9 cellular contexts compared by ENCODE assay signal in the genomic region with DNA sequence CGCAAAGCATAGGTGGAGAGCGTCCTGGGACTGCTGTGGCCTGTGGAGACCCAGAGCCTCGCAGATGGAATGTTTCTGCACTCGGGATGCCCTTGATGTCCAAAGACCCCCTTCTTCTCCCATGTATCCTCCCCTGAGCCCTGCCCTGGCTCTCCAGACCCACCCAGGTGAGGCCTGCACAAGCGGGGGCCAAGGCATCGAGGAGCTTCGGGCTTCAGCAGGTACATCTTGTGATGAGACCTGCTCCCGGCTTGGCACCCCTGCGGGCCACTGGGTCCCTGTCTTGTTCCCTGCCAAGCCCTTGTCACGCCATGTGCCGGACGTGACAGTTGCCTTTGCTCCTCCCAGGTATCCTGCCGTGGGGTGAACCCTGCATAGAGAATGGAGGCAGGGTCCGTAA.
"Had no signal": no experiment of that assay in that cellular context is flagged by ENCODE, and none has a peak within 500 bp of the region (broad histone marks: within the 10 kb centered on the region; RNA-seq: fewer than 3 reads in every experiment).

No MANE protein-coding gene starts in this region.

- H3K27ac ChIP-seq: GM23248, HL-60 had no signal

- H3K9ac ChIP-seq: GM23248 had no signal

- DNase-seq: GM23248, GOT3, H7, HFFc6 had no signal

- H3K4me3 ChIP-seq: GM23248, HAP-1 had no signal

- H3K27ac Mint-ChIP-seq: HFFc6, IgD-negative memory B cell had no signal

- H3K4me1 ChIP-seq: HAP-1 had no signal

- H3K36me3 ChIP-seq: HAP-1 had no signal

- H2AFZ ChIP-seq: GM23248 had no signal

- ATAC-seq: HCT116, HepG2 had no signal

- H3K4me3 Mint-ChIP-seq: HFFc6, IgD-negative memory B cell had no signal

- H3K9me3 ChIP-seq: HAP-1 had no signal
